ENCODE assay signal across 28 cellular contexts in the genomic region with DNA sequence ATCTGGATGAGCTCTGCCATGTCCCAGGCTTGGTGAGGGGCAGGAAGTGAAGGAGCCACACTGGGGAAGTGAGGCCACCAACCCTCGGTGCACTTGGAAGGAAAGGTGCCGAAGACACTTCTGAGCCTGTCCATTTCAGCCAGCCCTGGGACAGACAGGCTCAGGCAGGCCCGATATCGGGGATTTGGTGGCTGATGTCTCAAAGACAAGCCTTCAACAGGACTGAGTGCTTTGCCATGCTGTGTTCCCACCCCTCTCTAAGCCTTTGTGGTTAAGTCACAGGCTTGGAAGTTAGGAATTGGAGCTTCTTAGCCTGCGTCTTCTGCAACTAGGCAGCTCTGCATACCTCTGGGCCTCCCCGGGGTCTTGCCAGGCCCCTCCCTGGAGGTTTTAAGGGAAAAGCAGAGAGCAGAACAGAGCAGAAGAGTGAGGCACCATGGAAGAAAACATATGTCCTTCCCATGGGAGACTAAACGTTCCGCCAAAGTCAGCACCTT.
DNase-seq lines count a peak whose midpoint lies in the region; ATAC-seq, FAIRE-seq and TF ChIP-seq lines count a peak whose summit lies in the region.
"Had no signal": no experiment of that assay in that cellular context is flagged by ENCODE, and none has a peak within 500 bp of the region (broad histone marks: within the 10 kb centered on the region; RNA-seq: fewer than 3 reads in every experiment).

No MANE protein-coding gene starts in this region.

- no peaks in the 10 kb centered on the region for H3K36me3 Mint-ChIP-seq in Calu3 (ENCODE audit: insufficient read depth, unreplicated experiment)

- no peaks in the 10 kb centered on the region for H3K9me3 ChIP-seq in right atrium auricular region
- H3K9me3 ChIP-seq in kidney (ENCODE audit: control insufficient read depth in 1 of 2, low read length in 2 of 2) = no peaks in the 10 kb centered on the region
- H3K9me3 ChIP-seq in smooth muscle cell (replicated peaks; ENCODE audit: low read depth) = no peaks in the 10 kb centered on the region
- H3K9me3 ChIP-seq: lower lobe of right lung had no signal

- peaks cover 40% of the 10 kb centered on the region for H4K20me1 ChIP-seq in smooth muscle cell (ENCODE audit: low read depth)

- CTCF ChIA-PET in Calu3 (lab: Charles Lee) = no interaction called here

- no peak overlapping the region for H3K4me3 ChIP-seq in right atrium auricular region
- no peak overlapping the region for H3K4me3 ChIP-seq in kidney (ENCODE audit: low read length in 2 of 2)
- no peak overlapping the region for H3K4me3 ChIP-seq in smooth muscle cell
- H3K4me3 ChIP-seq: lower lobe of right lung had no signal

- intact Hi-C loops in cardiac septum (cut with DNase I) = loop anchor here (5.0 kb wide), 1 partner anchor 70 kb away; the partner anchor contains the start of gene AFAP1L2
- intact Hi-C loops in kidney (cut with DNase I) = no loop called here
- intact Hi-C loops in Calu3 (cut with micrococcal nuclease; ENCODE audit: unreplicated experiment) = no loop called here
- intact Hi-C loops in head of caudate nucleus (cut with DNase I) = no loop called here

- no peaks in the 10 kb centered on the region for H3K9me3 Mint-ChIP-seq in Calu3 (ENCODE audit: low read depth, unreplicated experiment)
- H3K9me3 Mint-ChIP-seq: IgD-negative memory B cell had no signal

- H3K79me2 ChIP-seq in smooth muscle cell (ENCODE audit: low read depth) = no peaks in the 10 kb centered on the region

- H3K27me3 ChIP-seq in right atrium auricular region = no peaks in the 10 kb centered on the region
- H3K27me3 ChIP-seq in smooth muscle cell (ENCODE audit: low read depth) = no peaks in the 10 kb centered on the region

- H3K4me1 Mint-ChIP-seq in Calu3 (ENCODE audit: low read depth, unreplicated experiment) = no peaks in the 10 kb centered on the region
- H3K4me1 Mint-ChIP-seq: B cell, IgD-negative memory B cell had no signal

- ATAC-seq in GM18502 (IDR thresholded peaks at IDR 0.05; ENCODE audit: poor library complexity, unreplicated experiment) = no peak
- ATAC-seq: lower lobe of right lung, Right ventricle myocardium inferior had no signal

- H3K4me3 Mint-ChIP-seq in Calu3 (ENCODE audit: low read depth, unreplicated experiment) = no peak overlapping the region
- H3K4me3 Mint-ChIP-seq: B cell, IgD-negative memory B cell had no signal

- no peak for FAIRE-seq in kidney (lab: Jason Lieb, UNC)

- DNase-seq in right atrium auricular region (ENCODE audit: low spot score) (no peak), cardiac septum (ENCODE audit: low spot score) (no peak), kidney (peak; percentile 59), smooth muscle cell (lab: John Stamatoyannopoulos, UW; ENCODE audit: unreplicated experiment) (no peak), Calu3 (no peak), head of caudate nucleus (no peak), mucosa of gallbladder (ENCODE audit: low spot score) (no peak)
- DNase-seq: activated CD4-positive, alpha-beta T cell treated with anti-CD3 and anti-CD28 coated beads, Interleukin-2, amount 50 U/mL, for 1 hour; activated CD8-positive, alpha-beta memory T cell treated with anti-CD3 and anti-CD28 coated beads, Interleukin-2, amount 50 U/mL, for 4 hours; activated naive CD4-positive, alpha-beta T cell treated with anti-CD3 and anti-CD28 coated beads, Interleukin-2, amount 50 U/mL, for 16 hours; cerebellar nuclear complex; DMS79; foreskin fibroblast; GOT3; hypothalamus; lower lobe of right lung; NCI-H1092 treated with DMSO at 0.1 percent for 48 hours; NCI-H2081; NCI-H774; stimulated activated CD4-positive, alpha-beta T cell treated with anti-CD3 and anti-CD28 coated beads, Interleukin-12 subunit alpha, Interleukin-12 subunit beta, amount 100 ng/mL, for 4 hours; stimulated activated CD4-positive, alpha-beta T cell treated with anti-CD3 and anti-CD28 coated beads, Interleukin-4, amount 100 ng/mL, for 24 hours; stimulated activated naive CD4-positive, alpha-beta T cell; T-helper 9 cell; trophoblast cell had no signal

- H3K27me3 Mint-ChIP-seq in Calu3 (ENCODE audit: unreplicated experiment) = peaks cover 12% of the 10 kb centered on the region

- peaks cover 0 to 40% of the 10 kb centered on the region in 2 donors for H3K4me1 ChIP-seq in right atrium auricular region
- peaks cover 7 to 10% of the 10 kb centered on the region in 2 donors for H3K4me1 ChIP-seq in kidney (ENCODE audit: control insufficient read depth in 1 of 2, insufficient read depth in 1 of 2, low read depth in 1 of 2, low read length in 2 of 2)
- H3K4me1 ChIP-seq in smooth muscle cell (ENCODE audit: low read depth) = peaks cover 26% of the 10 kb centered on the region
- H3K4me1 ChIP-seq: lower lobe of right lung had no signal

- WGBS in smooth muscle cell (ENCODE audit: low lambda C conversion rate) = 31% methylated on average over 8 of the region's 8 CpGs

- H3K4me2 ChIP-seq in smooth muscle cell = peak overlapping the region; percentile 43

- no peak overlapping the region for H3K27ac Mint-ChIP-seq in Calu3 (ENCODE audit: unreplicated experiment)
- H3K27ac Mint-ChIP-seq: B cell had no signal

- H3K27ac ChIP-seq in right atrium auricular region (peak overlapping the region; percentile 32 to 46), kidney (ENCODE audit: low read depth in 2 of 2, low read length in 2 of 2) (peak overlapping the region in 1 of 2 donors; percentile 39), smooth muscle cell (ENCODE audit: low read depth) (peak overlapping the region; percentile 30)
- H3K27ac ChIP-seq: lower lobe of right lung had no signal

- no peak for TF ChIP-seq CTCF in right atrium auricular region (IDR thresholded peaks at IDR 0.05)
- TF ChIP-seq CTCF in kidney (IDR thresholded peaks at IDR 0.05; ENCODE audit: borderline replicate concordance, extremely low read depth, insufficient read depth) = no peak
- no peak for TF ChIP-seq CTCF in smooth muscle cell (IDR thresholded peaks at IDR 0.05; ENCODE audit: borderline replicate concordance, insufficient read depth, poor library complexity, severe bottlenecking)
- TF ChIP-seq CTCF in Calu3 (IDR thresholded peaks at IDR 0.05; ENCODE audit: unreplicated experiment) = no peak

- BruUV-seq in Calu3 (replicated peaks; lab: Mats Ljungman, UMichigan) = no TSS peak

- H3K36me3 ChIP-seq in right atrium auricular region (no peaks in the 10 kb centered on the region), kidney (ENCODE audit: control insufficient read depth in 1 of 2, insufficient read depth in 2 of 2, low read length in 2 of 2) (no peaks in the 10 kb centered on the region), smooth muscle cell (ENCODE audit: low read depth) (no peaks in the 10 kb centered on the region)
- H3K36me3 ChIP-seq: lower lobe of right lung had no signal

- peaks cover 21% of the 10 kb centered on the region for H3F3A ChIP-seq in smooth muscle cell (ENCODE audit: low read depth)

- H3K9ac ChIP-seq in kidney (ENCODE audit: low read length in 2 of 2) (no peak overlapping the region), smooth muscle cell (ENCODE audit: low read depth) (no peak overlapping the region)

- no peak overlapping the region for H2AFZ ChIP-seq in smooth muscle cell (ENCODE audit: low read depth)
